In genomic region chr3:66476852-66477381, GRCh38 we compare ENCODE assay signal across 16 cellular contexts. TPM values are rescaled to one million over a fixed set of nuclear protein-coding genes. Genes with fewer than 3 reads are reported as not detected.
DNase-seq lines count a peak whose midpoint lies in the region; ATAC-seq and FAIRE-seq lines count a peak whose summit lies in the region.
"Had no signal": no experiment of that assay in that cellular context is flagged by ENCODE, and none has a peak within 500 bp of the region (broad histone marks: within the 10 kb centered on the region; RNA-seq: fewer than 3 reads in every experiment).

No MANE protein-coding gene starts in this region.

- H3K27ac ChIP-seq in small intestine (ENCODE audit: low read depth in 1 of 2, low read length in 1 of 2): peak overlapping the region in 1 of 2 donors; percentile 70

- DNase-seq in NCI-H345 (lab: John Stamatoyannopoulos, UW) (peak; percentile 43), NCI-H345 treated with DMSO at 0.1 percent for 48 hours (lab: John Stamatoyannopoulos, UW; ENCODE audit: unreplicated experiment) (no peak), SHP77 (lab: John Stamatoyannopoulos, UW) (peak; percentile 85 to 88), left lobe of liver (ENCODE audit: low spot score) (no peak), small intestine (peak; percentile 54), NCI-H2107 (lab: John Stamatoyannopoulos, UW) (no peak), cerebellar nuclear complex (lab: John Stamatoyannopoulos, UW) (no peak)
- DNase-seq: activated naive CD4-positive, alpha-beta T cell; kidney; MM.1S; OCI-M1; right cardiac atrium had no signal

- no peaks in the 10 kb centered on the region for H3K9me3 ChIP-seq in small intestine (ENCODE audit: control insufficient read depth, low read depth)

- no peak for FAIRE-seq in small intestine (lab: Jason Lieb, UNC)
- FAIRE-seq: A204.1, kidney had no signal

- no peaks in the 10 kb centered on the region for H3K36me3 ChIP-seq in small intestine (ENCODE audit: control insufficient read depth in 2 of 2, insufficient read depth in 2 of 2, low read length in 2 of 2)

- H3K4me3 ChIP-seq in small intestine (ENCODE audit: low read depth in 1 of 2, low read length in 2 of 2): no peak overlapping the region

- ATAC-seq in left lobe of liver (peak; percentile 24), GM21515 (IDR thresholded peaks at IDR 0.05; ENCODE audit: unreplicated experiment) (no peak)
- ATAC-seq: stimulated activated memory B cell treated with anti-CD40 and anti-IgM and Interleukin-4, amounts not matched to agents 10 μg/mL and 1 μg/mL and 100 μg/mL, for 72 hours; WTC11 had no signal

- peaks cover 22 to 33% of the 10 kb centered on the region in 2 donors for H3K4me1 ChIP-seq in small intestine (ENCODE audit: control insufficient read depth in 2 of 2, insufficient read depth in 1 of 2, low read depth in 1 of 2, low read length in 1 of 2)

- H3K27me3 ChIP-seq in small intestine (ENCODE audit: control insufficient read depth in 2 of 2, insufficient read depth in 2 of 2, low read length in 2 of 2): no peaks in the 10 kb centered on the region

- WGBS in small intestine, 3 donors: 14 to 57% (median 41%) methylated on average over 9 of the region's 9 CpGs

RNA-seq across cellular contexts. Expression of gene LRIG1, which starts 23.9 kb away (rescaled TPM):
- 18.6 TPM for total RNA-seq in left lobe of liver
- polyA plus RNA-seq in small intestine: 10 to 100 TPM in 1 of 3 donors, 1 to 10 TPM in 2; 3.5 to 39.3 (median 4.5) TPM

Comparison
In these comparisons a context has a peak if more than half of its experiments do, and no peak if none do; other contexts are left out.
1. DNase-seq: peak in NCI-H345 (single experiment), SHP77 (2 of 2) and small intestine (single experiment); none in NCI-H345 treated with DMSO at 0.1 percent for 48 hours (single experiment), left lobe of liver (single experiment), NCI-H2107 (single experiment) and cerebellar nuclear complex (0 of 2).